ENCODE assay signal across 9 cellular contexts in genomic region chr9:12784461-12785250, GRCh38. TPM values are rescaled to one million over a fixed set of nuclear protein-coding genes. Genes with fewer than 3 reads are reported as not detected.
DNase-seq lines count a peak whose midpoint lies in the region; ATAC-seq and TF ChIP-seq lines count a peak whose summit lies in the region.
"Had no signal": no experiment of that assay in that cellular context is flagged by ENCODE, and none has a peak within 500 bp of the region (broad histone marks: within the 10 kb centered on the region; RNA-seq: fewer than 3 reads in every experiment).

No MANE protein-coding gene starts in this region.

- no peak overlapping the region for H3K4me3 Mint-ChIP-seq in stimulated activated naive B cell treated with anti-CD40 and anti-IgM and Interleukin-4, amounts not matched to agents 10 μg/mL and 1 μg/mL and 100 μg/mL, for 72 hours
- H3K4me3 Mint-ChIP-seq: central memory CD8-positive, alpha-beta T cell had no signal

- H3K4me3 ChIP-seq in adrenal gland = no peak overlapping the region
- no peak overlapping the region for H3K4me3 ChIP-seq in lung

- H3K27me3 Mint-ChIP-seq in stimulated activated naive B cell treated with anti-CD40 and anti-IgM and Interleukin-4, amounts not matched to agents 10 μg/mL and 1 μg/mL and 100 μg/mL, for 72 hours = no peaks in the 10 kb centered on the region
- H3K27me3 Mint-ChIP-seq: central memory CD8-positive, alpha-beta T cell had no signal

- intact Hi-C loops in adrenal gland (cut with DNase I) = no loop called here

- H3K9me3 ChIP-seq in adrenal gland (replicated peaks in 1 of 3) (peaks cover 0 to 4% (median 0%) of the 10 kb centered on the region in 3 donors), lung (ENCODE audit: control insufficient read depth in 2 of 2, insufficient read depth in 1 of 2, low read length in 1 of 2) (no peaks in the 10 kb centered on the region)

- H3K4me1 Mint-ChIP-seq in stimulated activated naive B cell treated with anti-CD40 and anti-IgM and Interleukin-4, amounts not matched to agents 10 μg/mL and 1 μg/mL and 100 μg/mL, for 72 hours = no peaks in the 10 kb centered on the region
- H3K4me1 Mint-ChIP-seq: central memory CD8-positive, alpha-beta T cell had no signal

- in situ Hi-C loops in G401 (cut with HindIII; ENCODE audit: low sequenced_read_pairs) = no loop called here

- peak; percentile 63 for DNase-seq in ELF-1 (ENCODE audit: low read depth, low spot score)
- peak; percentile 41 to 82 (median 76) for DNase-seq in adrenal gland
- DNase-seq in lung (ENCODE audit: low spot score) = peak; percentile 78
- no peak for DNase-seq in pons (ENCODE audit: low spot score)
- DNase-seq in NCI-H526 (lab: John Stamatoyannopoulos, UW) = no peak
- no peak for DNase-seq in G401 (ENCODE audit: low spot score)
- DNase-seq in stimulated activated naive B cell treated with anti-CD40 and anti-IgM and Interleukin-4, amounts not matched to agents 10 μg/mL and 1 μg/mL and 100 μg/mL, for 72 hours = no peak

- TF ChIP-seq POLR2A in adrenal gland (IDR thresholded peaks at IDR 0.05) = peak in 1 of 2 donors; percentile 24

- H3K27ac ChIP-seq in adrenal gland (peak overlapping the region in 4 of 5 donors; percentile 24 to 83 (median 64)), lung (ENCODE audit: low read depth in 1 of 2, low read length in 1 of 2) (peak overlapping the region; percentile 1 to 96)

- H3K9me3 Mint-ChIP-seq in stimulated activated naive B cell treated with anti-CD40 and anti-IgM and Interleukin-4, amounts not matched to agents 10 μg/mL and 1 μg/mL and 100 μg/mL, for 72 hours = peaks cover 2 to 3% of the 10 kb centered on the region in 2 donors

- H3K27me3 ChIP-seq in adrenal gland (no peaks in the 10 kb centered on the region), lung (ENCODE audit: control insufficient read depth, insufficient read depth) (no peaks in the 10 kb centered on the region)

- ATAC-seq in HG03060 (IDR thresholded peaks at IDR 0.05; ENCODE audit: low read depth, unreplicated experiment) (peak; percentile 95), lung (ENCODE audit: insufficient read depth, low FRiP score) (peak; percentile 90)
- ATAC-seq in stimulated activated naive B cell treated with anti-CD40 and anti-IgM and Interleukin-4, amounts not matched to agents 10 μg/mL and 1 μg/mL and 100 μg/mL, for 72 hours (replicated peaks) = no peak

- H3K36me3 Mint-ChIP-seq in stimulated activated naive B cell treated with anti-CD40 and anti-IgM and Interleukin-4, amounts not matched to agents 10 μg/mL and 1 μg/mL and 100 μg/mL, for 72 hours = no peaks in the 10 kb centered on the region

- no peaks in the 10 kb centered on the region for H3K36me3 ChIP-seq in adrenal gland (replicated peaks in 1 of 2)
- no peaks in the 10 kb centered on the region for H3K36me3 ChIP-seq in lung (ENCODE audit: control insufficient read depth in 2 of 2, insufficient read depth in 2 of 2, low read length in 2 of 2)

- no peak for TF ChIP-seq CTCF in adrenal gland (IDR thresholded peaks at IDR 0.05)
- TF ChIP-seq CTCF in lung (IDR thresholded peaks at IDR 0.05; ENCODE audit: control extremely low read depth, extremely low read depth) = no peak

- 68 to 76% (median 71%) methylated on average over 6 of the region's 6 CpGs for WGBS in adrenal gland, 4 donors
- 50 to 70% methylated on average over 6 of the region's 6 CpGs for WGBS in lung, 2 donors

- H3K4me1 ChIP-seq in adrenal gland (replicated peaks in 1 of 2) (peaks cover 0 to 10% of the 10 kb centered on the region in 2 donors), lung (ENCODE audit: control insufficient read depth in 2 of 2, insufficient read depth in 2 of 2, low read length in 2 of 2) (peaks cover 2 to 4% of the 10 kb centered on the region in 2 donors)

- H3K27ac Mint-ChIP-seq in stimulated activated naive B cell treated with anti-CD40 and anti-IgM and Interleukin-4, amounts not matched to agents 10 μg/mL and 1 μg/mL and 100 μg/mL, for 72 hours = no peak overlapping the region

RNA-seq across cellular contexts. Expression of gene LURAP1L, which starts 9.8 kb away (rescaled TPM):
- total RNA-seq in adrenal gland (10 to 100 TPM in 5 of 8 donors, 1 to 10 TPM in 3; 5.3 to 29.0 (median 10.2) TPM), lung (100 to 1,000 TPM in 1 of 2 donors, 10 to 100 TPM in 1; 27.0 to 104 TPM)
- polyA plus RNA-seq in adrenal gland (10 to 100 TPM in 2 of 3 donors, 1 to 10 TPM in 1; 8.0 to 20.3 (median 11.5) TPM), lung (10 to 100 TPM; 24.9 to 33.2 TPM)
- not detected in 2 replicates for total RNA-seq in G401 (2014; rRNA removed; shearing (Covaris generic))

Comparison
In these comparisons a context has a peak if more than half of its experiments do, and no peak if none do; other contexts are left out.
1. DNase-seq: peak in ELF-1 (single experiment), adrenal gland (7 of 7) and lung (single experiment); none in pons (single experiment), NCI-H526 (0 of 2), G401 (single experiment) and stimulated activated naive B cell treated with anti-CD40 and anti-IgM and Interleukin-4, amounts not matched to agents 10 μg/mL and 1 μg/mL and 100 μg/mL, for 72 hours (single experiment).
2. ATAC-seq: peak in HG03060 (single experiment) and lung (single experiment); none in stimulated activated naive B cell treated with anti-CD40 and anti-IgM and Interleukin-4, amounts not matched to agents 10 μg/mL and 1 μg/mL and 100 μg/mL, for 72 hours (0 of 2).